In genomic region chr15:57403532-57403931, GRCh38 we compare ENCODE assay signal across 21 cellular contexts. TPM values are rescaled to one million over a fixed set of nuclear protein-coding genes. Genes with fewer than 3 reads are reported as not detected.
DNase-seq lines count a peak whose midpoint lies in the region; ATAC-seq and TF ChIP-seq lines count a peak whose summit lies in the region.
"Had no signal": no experiment of that assay in that cellular context is flagged by ENCODE, and none has a peak within 500 bp of the region (broad histone marks: within the 10 kb centered on the region; RNA-seq: fewer than 3 reads in every experiment).

No MANE protein-coding gene starts in this region.

- H3K56ac ChIP-seq in mesendoderm (ENCODE audit: low read length), result peak overlapping the region; percentile 51

- H3K4ac ChIP-seq in mesendoderm (ENCODE audit: low read depth, low read length), result no peak overlapping the region

- H3K27me3 Mint-ChIP-seq in WTC11 (ENCODE audit: low read depth) (no peaks in the 10 kb centered on the region), type B pancreatic cell (no peaks in the 10 kb centered on the region)
- H3K27me3 Mint-ChIP-seq in activated CD4-positive, alpha-beta memory T cell treated with anti-CD3 and anti-CD28 coated beads, Interleukin-2, amount 10 ng/mL, durations not matched to agents 7 days and 5 days, result no peaks in the 10 kb centered on the region
- H3K27me3 Mint-ChIP-seq: progenitor cell of endocrine pancreas had no signal

- H3K4me3 ChIP-seq in foreskin fibroblast (ENCODE audit: low read depth in 1 of 2, low read length in 2 of 2) (no peak overlapping the region), mesendoderm (ENCODE audit: low read length) (no peak overlapping the region), uterus (no peak overlapping the region)
- H3K4me3 ChIP-seq: HAP-1, skin epidermis had no signal

- POLR2A ChIA-PET in WTC11 (lab: Charles Lee), result no interaction called here
- POLR2A ChIA-PET in activated CD4-positive, alpha-beta memory T cell treated with anti-CD3 and anti-CD28 coated beads, Interleukin-2, amount 10 ng/mL, durations not matched to agents 7 days and 5 days (lab: Charles Lee), result no interaction called here

- no peak overlapping the region for H4K8ac ChIP-seq in mesendoderm (ENCODE audit: low read depth, low read length)

- ATAC-seq in WTC11 (no peak), GM19035 (IDR thresholded peaks at IDR 0.05; ENCODE audit: unreplicated experiment) (no peak)
- ATAC-seq: activated CD4-positive, alpha-beta T cell treated with anti-CD3 and anti-CD28 coated beads for 36 hours; foreskin keratinocyte; naive thymus-derived CD8-positive, alpha-beta T cell; stimulated activated naive CD8-positive, alpha-beta T cell treated with anti-CD3 and anti-CD28 coated beads, Interleukin-15, amount 100 ng/mL, for 72 hours had no signal

- no peaks in the 10 kb centered on the region for H3K79me2 ChIP-seq in mesendoderm (ENCODE audit: control insufficient read depth, insufficient read depth, low read length)

- no CpG with 5 or more reads among the region's 4 CpGs for WGBS in mesendoderm (ENCODE audit: extremely low coverage, insufficient coverage, low lambda C conversion rate)

- TF ChIP-seq CTCF in WTC11 (IDR thresholded peaks at IDR 0.05) (no peak), foreskin fibroblast (IDR thresholded peaks at IDR 0.05; ENCODE audit: low read depth, low read length) (no peak), type B pancreatic cell (conservative IDR thresholded peaks at IDR 0.05) (no peak), uterus (IDR thresholded peaks at IDR 0.05) (no peak)

- H3K27ac Mint-ChIP-seq in WTC11, result peak overlapping the region; percentile 31
- H3K27ac Mint-ChIP-seq in type B pancreatic cell, result no peak overlapping the region
- no peak overlapping the region for H3K27ac Mint-ChIP-seq in activated CD4-positive, alpha-beta memory T cell treated with anti-CD3 and anti-CD28 coated beads, Interleukin-2, amount 10 ng/mL, durations not matched to agents 7 days and 5 days
- H3K27ac Mint-ChIP-seq: activated CD4-positive, alpha-beta T cell treated with anti-CD3 and anti-CD28 coated beads for 36 hours; activated T-helper 2 cell treated with anti-CD3 and anti-CD28 coated beads, Interferon-gamma antibody, Interleukin-2, Interleukin-4, amounts not matched to agents 10 μg/mL and 5 μg/mL and 100 μg/mL, durations not matched to agents 14 hours and 24 hours and 36 hours; dendritic cell treated with granulocyte-macrophage colony-stimulating factor and Interleukin-4, amounts not matched to agents 40 ng/mL and 50 ng/mL, for 4 days; memory B cell; naive thymus-derived CD8-positive, alpha-beta T cell; progenitor cell of endocrine pancreas; stimulated activated naive CD8-positive, alpha-beta T cell treated with anti-CD3 and anti-CD28 coated beads, Interleukin-15, amount 100 ng/mL, for 72 hours had no signal

- no peak for DNase-seq in WTC11 (ENCODE audit: low spot score)
- peak; percentile 4 to 50 for DNase-seq in foreskin fibroblast
- DNase-seq in mesendoderm, result no peak
- no peak for DNase-seq in type B pancreatic cell (ENCODE audit: extremely low spot score, unreplicated experiment)
- DNase-seq in activated CD8-positive, alpha-beta memory T cell treated with anti-CD3 and anti-CD28 coated beads, Interleukin-2, amount 50 U/mL, for 48 hours, result no peak
- DNase-seq in uterus, result no peak
- DNase-seq in activated CD4-positive, alpha-beta memory T cell treated with anti-CD3 and anti-CD28 coated beads, Interleukin-2, amount 10 ng/mL, durations not matched to agents 7 days and 5 days, result no peak
- DNase-seq: activated CD4-positive, alpha-beta T cell treated with anti-CD3 and anti-CD28 coated beads for 36 hours; foreskin keratinocyte; IMR-90; naive thymus-derived CD8-positive, alpha-beta T cell; NCI-H1436 treated with DMSO at 0.1 percent for 48 hours; stimulated activated CD4-positive, alpha-beta T cell treated with anti-CD3 and anti-CD28 coated beads, Interleukin-2, amount 100 ng/mL, for 48 hours; stimulated activated naive CD8-positive, alpha-beta T cell treated with anti-CD3 and anti-CD28 coated beads, Interleukin-15, amount 100 ng/mL, for 72 hours had no signal

- no peaks in the 10 kb centered on the region for H3K27me3 ChIP-seq in mesendoderm (ENCODE audit: insufficient read depth, low read length, poor library complexity)
- no peaks in the 10 kb centered on the region for H3K27me3 ChIP-seq in uterus

- H3K27ac ChIP-seq in mesendoderm (ENCODE audit: low read depth, low read length), result no peak overlapping the region
- no peak overlapping the region for H3K27ac ChIP-seq in uterus
- H3K27ac ChIP-seq: foreskin keratinocyte had no signal

- H3K36me3 ChIP-seq in mesendoderm (ENCODE audit: control insufficient read depth, insufficient read depth, low read length), result no peaks in the 10 kb centered on the region
- no peaks in the 10 kb centered on the region for H3K36me3 ChIP-seq in uterus
- H3K36me3 ChIP-seq: HAP-1 had no signal

- peaks cover 46% of the 10 kb centered on the region for H3K4me1 Mint-ChIP-seq in WTC11
- peaks cover 36% of the 10 kb centered on the region for H3K4me1 Mint-ChIP-seq in type B pancreatic cell (ENCODE audit: unreplicated experiment)
- no peaks in the 10 kb centered on the region for H3K4me1 Mint-ChIP-seq in activated CD4-positive, alpha-beta memory T cell treated with anti-CD3 and anti-CD28 coated beads, Interleukin-2, amount 10 ng/mL, durations not matched to agents 7 days and 5 days
- H3K4me1 Mint-ChIP-seq: activated CD4-positive, alpha-beta T cell treated with anti-CD3 and anti-CD28 coated beads for 36 hours; memory B cell; stimulated activated naive CD8-positive, alpha-beta T cell treated with anti-CD3 and anti-CD28 coated beads, Interleukin-15, amount 100 ng/mL, for 72 hours had no signal

- H3K23ac ChIP-seq in mesendoderm (ENCODE audit: low read length), result no peak overlapping the region

- peaks cover 4% of the 10 kb centered on the region for H3K79me1 ChIP-seq in mesendoderm (ENCODE audit: low read length)

- H3K18ac ChIP-seq in mesendoderm (ENCODE audit: low read length), result peak overlapping the region; percentile 13

- no peak overlapping the region for H3K4me2 ChIP-seq in mesendoderm (ENCODE audit: low read length)

- peak overlapping the region; percentile 11 for H3K9ac ChIP-seq in mesendoderm (ENCODE audit: low read length)

- H3K4me1 ChIP-seq in mesendoderm (ENCODE audit: control insufficient read depth, low read depth, low read length) (peaks cover 23% of the 10 kb centered on the region), uterus (no peaks in the 10 kb centered on the region)
- H3K4me1 ChIP-seq: foreskin keratinocyte, HAP-1 had no signal

- H2BK120ac ChIP-seq in mesendoderm (ENCODE audit: low read depth, low read length), result no peak overlapping the region

- intact Hi-C loops in uterus (cut with DNase I; ENCODE audit: low total_unique reads), result no loop called here

- no peak overlapping the region for H4K5ac ChIP-seq in mesendoderm (ENCODE audit: low read length)

- H3K9me3 ChIP-seq in uterus, result no peaks in the 10 kb centered on the region
- H3K9me3 ChIP-seq: HAP-1 had no signal

- peaks cover 14% of the 10 kb centered on the region for H3K9me3 Mint-ChIP-seq in WTC11
- no peaks in the 10 kb centered on the region for H3K9me3 Mint-ChIP-seq in type B pancreatic cell
- H3K9me3 Mint-ChIP-seq in activated CD4-positive, alpha-beta memory T cell treated with anti-CD3 and anti-CD28 coated beads, Interleukin-2, amount 10 ng/mL, durations not matched to agents 7 days and 5 days, result no peaks in the 10 kb centered on the region
- H3K9me3 Mint-ChIP-seq: activated T-helper 2 cell treated with anti-CD3 and anti-CD28 coated beads, Interferon-gamma antibody, Interleukin-2, Interleukin-4, amounts not matched to agents 10 μg/mL and 5 μg/mL and 100 μg/mL, durations not matched to agents 14 hours and 24 hours and 36 hours; dendritic cell treated with granulocyte-macrophage colony-stimulating factor and Interleukin-4, amounts not matched to agents 40 ng/mL and 50 ng/mL, for 4 days; stimulated activated naive CD8-positive, alpha-beta T cell treated with anti-CD3 and anti-CD28 coated beads, Interleukin-15, amount 100 ng/mL, for 72 hours had no signal

- no peak overlapping the region for H2BK5ac ChIP-seq in mesendoderm (ENCODE audit: low read length)

- TF ChIP-seq POLR2A in uterus (IDR thresholded peaks at IDR 0.05), result no peak

- CTCF ChIA-PET in WTC11 (lab: Charles Lee), result interaction anchor here (0.8 kb wide), 1 partner anchor 349 kb away, joined by 3 read pairs; no protein-coding TSS in a partner anchor
- CTCF ChIA-PET in activated CD4-positive, alpha-beta memory T cell treated with anti-CD3 and anti-CD28 coated beads, Interleukin-2, amount 10 ng/mL, durations not matched to agents 7 days and 5 days (lab: Charles Lee), result no interaction called here

- no peak overlapping the region for H2BK15ac ChIP-seq in mesendoderm (replicated peaks; ENCODE audit: low read depth)

- no peak overlapping the region for H3K4me3 Mint-ChIP-seq in WTC11
- H3K4me3 Mint-ChIP-seq in type B pancreatic cell, result peak overlapping the region; percentile 58
- no peak overlapping the region for H3K4me3 Mint-ChIP-seq in activated CD4-positive, alpha-beta memory T cell treated with anti-CD3 and anti-CD28 coated beads, Interleukin-2, amount 10 ng/mL, durations not matched to agents 7 days and 5 days
- H3K4me3 Mint-ChIP-seq: activated CD4-positive, alpha-beta T cell treated with anti-CD3 and anti-CD28 coated beads for 36 hours; dendritic cell treated with granulocyte-macrophage colony-stimulating factor and Interleukin-4, amounts not matched to agents 40 ng/mL and 50 ng/mL, for 4 days; memory B cell; naive thymus-derived CD8-positive, alpha-beta T cell; stimulated activated naive CD8-positive, alpha-beta T cell treated with anti-CD3 and anti-CD28 coated beads, Interleukin-15, amount 100 ng/mL, for 72 hours had no signal

- peak overlapping the region; percentile 6 for H2AK5ac ChIP-seq in mesendoderm (ENCODE audit: low read length)

- peaks cover 26% of the 10 kb centered on the region for H3K36me3 Mint-ChIP-seq in WTC11
- H3K36me3 Mint-ChIP-seq in type B pancreatic cell, result no peaks in the 10 kb centered on the region
- no peaks in the 10 kb centered on the region for H3K36me3 Mint-ChIP-seq in activated CD4-positive, alpha-beta memory T cell treated with anti-CD3 and anti-CD28 coated beads, Interleukin-2, amount 10 ng/mL, durations not matched to agents 7 days and 5 days (ENCODE audit: low read depth)
- H3K36me3 Mint-ChIP-seq: memory B cell; naive thymus-derived CD8-positive, alpha-beta T cell had no signal

TF ChIP-seq in WTC11, 78 proteins besides CTCF, POLR2A, EP300 and RAD21 (continues in another document):
- no peak for TF ChIP-seq ESRRA (CRISPR knock-in tag; IDR thresholded peaks at IDR 0.05; ENCODE audit: borderline replicate concordance)
- TF ChIP-seq TEAD1 (CRISPR knock-in tag; IDR thresholded peaks at IDR 0.05), result no peak
- TF ChIP-seq MYBL2 (CRISPR knock-in tag; IDR thresholded peaks at IDR 0.05), result no peak
- no peak for TF ChIP-seq GRHL2 (CRISPR knock-in tag; IDR thresholded peaks at IDR 0.05; ENCODE audit: insufficient replicate concordance, severe bottlenecking)

RNA-seq across cellular contexts. Expression of gene CGNL1, which starts 27.2 kb away (rescaled TPM):
- 57.3 to 69.5 TPM (median 67.1 TPM) in 3 replicates for total RNA-seq in WTC11 (2021)
- 8.1 TPM for polyA plus RNA-seq in mesendoderm (2013, experiment 1 of 2)
- polyA plus RNA-seq in mesendoderm (2013, experiment 2 of 2), result 8.8 TPM
- 11.8 and 16.9 TPM in 2 replicates for total RNA-seq in type B pancreatic cell (ENCODE audit: low replicate concordance)
- 10 to 100 TPM; 15.1 to 74.4 (median 31.7) TPM for total RNA-seq in uterus
- total RNA-seq in activated CD4-positive, alpha-beta memory T cell treated with anti-CD3 and anti-CD28 coated beads, Interleukin-2, amount 10 ng/mL, durations not matched to agents 7 days and 5 days, result not detected
- total RNA-seq: activated CD4-positive, alpha-beta T cell treated with anti-CD3 and anti-CD28 coated beads for 36 hours; activated T-helper 2 cell treated with anti-CD3 and anti-CD28 coated beads, Interferon-gamma antibody, Interleukin-2, Interleukin-4, amounts not matched to agents 10 μg/mL and 5 μg/mL and 100 μg/mL, durations not matched to agents 14 hours and 24 hours and 36 hours; naive thymus-derived CD8-positive, alpha-beta T cell had no signal
- polyA plus RNA-seq: naive thymus-derived CD8-positive, alpha-beta T cell had no signal

Comparison
In these comparisons a context has a peak if more than half of its experiments do, and no peak if none do; other contexts are left out.
1. DNase-seq: peak in foreskin fibroblast (2 of 2); none in WTC11 (single experiment), mesendoderm (single experiment), type B pancreatic cell (single experiment), activated CD8-positive, alpha-beta memory T cell treated with anti-CD3 and anti-CD28 coated beads, Interleukin-2, amount 50 U/mL, for 48 hours (single experiment), uterus (0 of 2) and activated CD4-positive, alpha-beta memory T cell treated with anti-CD3 and anti-CD28 coated beads, Interleukin-2, amount 10 ng/mL, durations not matched to agents 7 days and 5 days (single experiment).
2. RNA of gene CGNL1, which starts 27.2 kb away (total RNA-seq): 57.3 to 69.5 TPM in WTC11, 15.1 to 74.4 TPM in uterus and 11.8 to 16.9 TPM in type B pancreatic cell; not detected in activated CD4-positive, alpha-beta memory T cell treated with anti-CD3 and anti-CD28 coated beads, Interleukin-2, amount 10 ng/mL, durations not matched to agents 7 days and 5 days; every median in the first group is over 10 times any median in the second.